Comparison of ENCODE assay signal across 19 cellular contexts in the genomic region with DNA sequence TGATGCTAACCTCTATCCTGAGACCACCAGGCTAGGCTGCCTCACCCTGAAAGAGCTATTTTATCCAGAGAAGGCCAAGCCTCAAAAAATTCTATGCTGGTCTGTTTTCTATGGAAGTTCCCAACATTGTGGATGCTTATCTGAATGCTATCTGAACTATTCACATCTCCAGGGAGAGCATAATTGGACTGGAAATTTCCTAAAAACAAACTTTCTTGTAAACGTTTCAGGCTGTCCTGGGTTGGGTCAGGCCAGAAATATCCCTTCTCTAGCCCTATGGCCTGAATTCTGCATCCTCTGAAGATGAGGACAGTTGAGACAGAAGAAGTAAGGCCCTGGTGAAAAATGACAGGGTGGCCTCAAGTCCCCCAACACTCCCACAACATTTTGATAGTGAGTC.
"Had no signal": no experiment of that assay in that cellular context is flagged by ENCODE, and none has a peak within 500 bp of the region (broad histone marks: within the 10 kb centered on the region; RNA-seq: fewer than 3 reads in every experiment).

No MANE protein-coding gene starts in this region.

- H3K27ac Mint-ChIP-seq: activated B cell treated with CpG ODN at 0.5 μM for 24 hours; activated CD4-positive, alpha-beta T cell treated with anti-CD3 and anti-CD28 coated beads for 36 hours; activated naive CD4-positive, alpha-beta T cell treated with anti-CD3 and anti-CD28 coated beads, Interleukin-2, amount 10 ng/mL, durations not matched to agents 7 days and 5 days; activated T-cell treated with anti-CD3 and anti-CD28 coated beads, Interleukin-2, amount 50 U/mL, for 72 hours; brain; naive thymus-derived CD4-positive, alpha-beta T cell; progenitor cell of endocrine pancreas; T-helper 1 cell treated with Interleukin-12 subunit alpha and Interleukin-12 subunit beta and Interleukin-4 antibody, amounts not matched to agents 30 μg/mL and 1 μg/mL, for 36 hours had no signal

- H3K4me3 Mint-ChIP-seq: activated B cell treated with CpG ODN at 0.5 μM for 24 hours; activated CD4-positive, alpha-beta T cell treated with anti-CD3 and anti-CD28 coated beads for 36 hours; activated naive CD4-positive, alpha-beta T cell treated with anti-CD3 and anti-CD28 coated beads, Interleukin-2, amount 10 ng/mL, durations not matched to agents 7 days and 5 days; activated T-cell treated with anti-CD3 and anti-CD28 coated beads, Interleukin-2, amount 50 U/mL, for 72 hours; brain; naive thymus-derived CD4-positive, alpha-beta T cell; T-helper 1 cell treated with Interleukin-12 subunit alpha and Interleukin-12 subunit beta and Interleukin-4 antibody, amounts not matched to agents 30 μg/mL and 1 μg/mL, for 36 hours had no signal

- H3K4me3 ChIP-seq: esophagus muscularis mucosa, tibial nerve had no signal

- H3K4me1 Mint-ChIP-seq: activated B cell treated with CpG ODN at 0.5 μM for 24 hours had no signal

- H3K27me3 ChIP-seq: esophagus muscularis mucosa, tibial nerve had no signal

- ATAC-seq: activated CD4-positive, alpha-beta T cell treated with anti-CD3 and anti-CD28 coated beads for 36 hours; activated T-cell treated with anti-CD3 and anti-CD28 coated beads, Interleukin-2, amount 50 U/mL, for 72 hours; left lobe of liver; naive thymus-derived CD4-positive, alpha-beta T cell; stimulated activated naive CD8-positive, alpha-beta T cell treated with anti-CD3 and anti-CD28 coated beads, Interleukin-15, Interleukin-2, amounts not matched to agents 100 U/mL and 50 U/mL, for 24 hours had no signal

- H3K27me3 Mint-ChIP-seq: activated B cell treated with CpG ODN at 0.5 μM for 24 hours, progenitor cell of endocrine pancreas had no signal

- H3K27ac ChIP-seq: esophagus muscularis mucosa had no signal

- H3K36me3 ChIP-seq: esophagus muscularis mucosa, tibial nerve had no signal

- DNase-seq: activated B cell treated with CpG ODN at 0.5 μM for 24 hours; activated CD4-positive, alpha-beta T cell treated with anti-CD3 and anti-CD28 coated beads for 36 hours; activated CD4-positive, alpha-beta T cell treated with anti-CD3 and anti-CD28 coated beads, Interleukin-2, amount 50 U/mL, for 4 hours; activated effector memory CD4-positive, alpha-beta T cell treated with Interleukin-2 at 50 U/mL for 16 hours; activated naive CD4-positive, alpha-beta T cell treated with anti-CD3 and anti-CD28 coated beads, Interleukin-2, amount 10 ng/mL, durations not matched to agents 7 days and 5 days; activated T-cell treated with anti-CD3 and anti-CD28 coated beads, Interleukin-2, amount 50 U/mL, for 72 hours; anterior cingulate cortex; caudate nucleus; effector memory CD4-positive, alpha-beta T cell; naive thymus-derived CD4-positive, alpha-beta T cell; stimulated activated CD4-positive, alpha-beta T cell treated with anti-CD3 and anti-CD28 coated beads, Interleukin-12 subunit alpha, Interleukin-12 subunit beta, amount 100 ng/mL, for 4 hours; stimulated activated CD4-positive, alpha-beta T cell treated with anti-CD3 and anti-CD28 coated beads, Interleukin-4, amount 100 ng/mL, for 4 hours; stimulated activated naive CD8-positive, alpha-beta T cell treated with anti-CD3 and anti-CD28 coated beads, Interleukin-15, Interleukin-2, amounts not matched to agents 100 U/mL and 50 U/mL, for 24 hours had no signal
